7 cellular contexts compared by ENCODE assay signal in genomic region chr11:25941353-25941752, GRCh38.
"Had no signal": no experiment of that assay in that cellular context is flagged by ENCODE, and none has a peak within 500 bp of the region (broad histone marks: within the 10 kb centered on the region; RNA-seq: fewer than 3 reads in every experiment).

No MANE protein-coding gene starts in this region.

- H3K36me3 Mint-ChIP-seq: IgD-negative memory B cell had no signal

- H3K4me3 ChIP-seq: K562 had no signal

- H3K4me1 Mint-ChIP-seq: IgD-negative memory B cell had no signal

- H3K27me3 Mint-ChIP-seq: IgD-negative memory B cell had no signal

- H3K27ac ChIP-seq: HL-60 had no signal

- H3K9me3 Mint-ChIP-seq: IgD-negative memory B cell had no signal

- DNase-seq: IMR-90, KBM-7, KG1 had no signal

- ATAC-seq: HepG2, K562 had no signal

- H3K4me3 Mint-ChIP-seq: IgD-negative memory B cell had no signal

- H3K27ac Mint-ChIP-seq: IgD-negative memory B cell had no signal
